ENCODE assay signal across 1 cellular context in genomic region chr4:70505152-70505748, GRCh38.
A peak's percentile ranks its signal among the peaks of the same experiment; 100 is the strongest.
TF ChIP-seq lines count a peak whose summit lies in the region.

No MANE protein-coding gene starts in this region.

TF ChIP-seq in HepG2, 621 proteins besides CTCF, POLR2A, EP300 and RAD21 (continued from another document):
- TF ChIP-seq ZNF800 (CRISPR knock-in tag; IDR thresholded peaks at IDR 0.05): no peak
- no peak for TF ChIP-seq ZKSCAN8 (CRISPR knock-in tag; IDR thresholded peaks at IDR 0.05; ENCODE audit: borderline replicate concordance)
- no peak for TF ChIP-seq JUN (CRISPR knock-in tag; IDR thresholded peaks at IDR 0.05)
- 0 out of 2 replicates have a peak, but pooled peaks have one; percentile 42 for TF ChIP-seq CBX5 (CRISPR knock-in tag; IDR thresholded peaks at IDR 0.05; ENCODE audit: borderline replicate concordance)
- TF ChIP-seq ISL2 (CRISPR knock-in tag; IDR thresholded peaks at IDR 0.05): 0 out of 2 replicates have a peak, but pooled peaks have one; percentile 45
- no peak for TF ChIP-seq GMEB2 (CRISPR knock-in tag; IDR thresholded peaks at IDR 0.05; ENCODE audit: low read depth)
- no peak for TF ChIP-seq ZBTB21 (CRISPR knock-in tag; IDR thresholded peaks at IDR 0.05)
- TF ChIP-seq MTA1 (CRISPR knock-in tag; IDR thresholded peaks at IDR 0.05; ENCODE audit: borderline replicate concordance): no peak
- TF ChIP-seq ZNF550 (CRISPR knock-in tag; IDR thresholded peaks at IDR 0.05; ENCODE audit: borderline replicate concordance): no peak
- TF ChIP-seq POGK (CRISPR knock-in tag; conservative IDR thresholded peaks at IDR 0.05): no peak
- TF ChIP-seq ZGPAT (CRISPR knock-in tag; IDR thresholded peaks at IDR 0.05): 0 out of 2 replicates have a peak, but pooled peaks have one; percentile 27
- TF ChIP-seq PCBP2 (optimal IDR thresholded peaks at IDR 0.05; ENCODE audit: low read depth, low read length, poor library complexity, severe bottlenecking): no peak
- TF ChIP-seq NR2F6 (IDR thresholded peaks at IDR 0.05): no peak
- TF ChIP-seq NR2F6 (CRISPR knock-in tag; IDR thresholded peaks at IDR 0.05): no peak
- TF ChIP-seq SMAD3 (CRISPR knock-in tag; IDR thresholded peaks at IDR 0.05): 0 out of 2 replicates have a peak, but pooled peaks have one; percentile 27
- no peak for TF ChIP-seq ZNF691 (CRISPR knock-in tag; IDR thresholded peaks at IDR 0.05; ENCODE audit: borderline replicate concordance, low read depth)
